9 cellular contexts compared by ENCODE assay signal in genomic region chr16:70703041-70703834, GRCh38. TPM values are rescaled to one million over a fixed set of nuclear protein-coding genes. Genes with fewer than 3 reads are reported as not detected.
DNase-seq lines count a peak whose midpoint lies in the region; ATAC-seq and TF ChIP-seq lines count a peak whose summit lies in the region.
"Had no signal": no experiment of that assay in that cellular context is flagged by ENCODE, and none has a peak within 500 bp of the region (broad histone marks: within the 10 kb centered on the region; RNA-seq: fewer than 3 reads in every experiment).

No MANE protein-coding gene starts in this region.

- H3K9me3 ChIP-seq in NT2/D1 (ENCODE audit: insufficient read depth, low read length) (no peaks in the 10 kb centered on the region), ovary (no peaks in the 10 kb centered on the region)

- no peak overlapping the region for H3K9ac ChIP-seq in NT2/D1 (ENCODE audit: insufficient read length, low read depth)

- peak; percentile 61 for DNase-seq in NT2/D1 (ENCODE audit: low read depth, low spot score)
- DNase-seq in fibroblast of mammary gland (ENCODE audit: low read depth), result peak; percentile 87
- DNase-seq in ovary, result peak in 3 of 5 donors; percentile 67 to 70 (median 67)
- no peak for DNase-seq in activated naive CD4-positive, alpha-beta T cell treated with anti-CD3 and anti-CD28 coated beads for 36 hours
- DNase-seq in stimulated activated CD8-positive, alpha-beta memory T cell treated with anti-CD3 and anti-CD28 coated beads, Interleukin-4, amount 100 ng/mL, for 48 hours, result no peak
- no peak for DNase-seq in HuH-7.5 (ENCODE audit: low spot score)

- no peak for ATAC-seq in HG03025 (IDR thresholded peaks at IDR 0.05; ENCODE audit: low FRiP score, unreplicated experiment)

- H3K4me1 ChIP-seq in NT2/D1 (ENCODE audit: insufficient read depth, insufficient read length), result peaks cover 51% of the 10 kb centered on the region
- H3K4me1 ChIP-seq in ovary (ENCODE audit: insufficient read depth), result peaks cover 25% of the 10 kb centered on the region

- intact Hi-C loops in ovary (cut with DNase I), result no loop called here
- intact Hi-C loops in activated naive CD4-positive, alpha-beta T cell treated with anti-CD3 and anti-CD28 coated beads for 36 hours (cut with micrococcal nuclease), result no loop called here

- H3K36me3 ChIP-seq in NT2/D1 (ENCODE audit: insufficient read depth, insufficient read length, low read length), result peaks cover 18% of the 10 kb centered on the region
- no peaks in the 10 kb centered on the region for H3K36me3 ChIP-seq in ovary

- H3K36me3 Mint-ChIP-seq in activated naive CD4-positive, alpha-beta T cell treated with anti-CD3 and anti-CD28 coated beads for 36 hours (ENCODE audit: low read depth), result peaks cover 3% of the 10 kb centered on the region

- H3K4me3 Mint-ChIP-seq in activated naive CD4-positive, alpha-beta T cell treated with anti-CD3 and anti-CD28 coated beads for 36 hours, result no peak overlapping the region

- no peak for TF ChIP-seq EP300 in ovary (IDR thresholded peaks at IDR 0.05)

- no peak overlapping the region for H3K27ac Mint-ChIP-seq in activated naive CD4-positive, alpha-beta T cell treated with anti-CD3 and anti-CD28 coated beads for 36 hours

- peak; percentile 1 for TF ChIP-seq POLR2A in ovary (IDR thresholded peaks at IDR 0.05)

- CTCF ChIA-PET in activated naive CD4-positive, alpha-beta T cell treated with anti-CD3 and anti-CD28 coated beads for 36 hours (lab: Charles Lee), result no interaction called here

- peaks cover 3% of the 10 kb centered on the region for H3K4me1 Mint-ChIP-seq in activated naive CD4-positive, alpha-beta T cell treated with anti-CD3 and anti-CD28 coated beads for 36 hours (ENCODE audit: low read depth)

- TF ChIP-seq CTCF in C4-2B (conservative IDR thresholded peaks at IDR 0.05) (no peak), fibroblast of mammary gland (conservative IDR thresholded peaks at IDR 0.05; ENCODE audit: control insufficient read depth, insufficient read depth, low read depth, low read length) (peak; percentile 30), ovary (IDR thresholded peaks at IDR 0.05) (peak in 2 of 3 donors; percentile 28 to 41)

- H3K4me3 ChIP-seq in NT2/D1 (ENCODE audit: insufficient read length, low read depth) (no peak overlapping the region), fibroblast of mammary gland (ENCODE audit: control insufficient read depth, low read depth, low read length) (no peak overlapping the region), ovary (no peak overlapping the region)

- no peaks in the 10 kb centered on the region for H3K27me3 Mint-ChIP-seq in activated naive CD4-positive, alpha-beta T cell treated with anti-CD3 and anti-CD28 coated beads for 36 hours (ENCODE audit: low read depth)

- WGBS in ovary, 3 donors, result 26 to 34% (median 33%) methylated on average over 16 of the region's 16 CpGs

- no peaks in the 10 kb centered on the region for H3K9me3 Mint-ChIP-seq in activated naive CD4-positive, alpha-beta T cell treated with anti-CD3 and anti-CD28 coated beads for 36 hours

- no peaks in the 10 kb centered on the region for H3K27me3 ChIP-seq in NT2/D1 (ENCODE audit: insufficient read depth, insufficient read length)
- H3K27me3 ChIP-seq in ovary, result no peaks in the 10 kb centered on the region

- 0 out of 2 replicates have a peak overlapping the region, but pooled peaks have one; percentile 3 for H3K27ac ChIP-seq in C4-2B
- H3K27ac ChIP-seq in ovary, result peak overlapping the region; percentile 3 to 66
- H3K27ac ChIP-seq: VCaP had no signal

RNA-seq across cellular contexts. Expression of gene MTSS2, which starts 17.4 kb away (rescaled TPM):
- total RNA-seq in ovary, result 10 to 100 TPM; 19.6 to 93.5 (median 40.2) TPM
- 10 to 100 TPM in 1 of 2 donors, 1 to 10 TPM in 1; 8.4 to 52.5 TPM for polyA plus RNA-seq in ovary
- total RNA-seq in activated naive CD4-positive, alpha-beta T cell treated with anti-CD3 and anti-CD28 coated beads for 36 hours, result 1 to 10 TPM; 2.0 TPM

RNA-seq across cellular contexts. Expression of gene IL34, which starts 56.9 kb away (rescaled TPM):
- total RNA-seq in ovary, result 1 to 10 TPM in 6 of 7 donors, under 1 TPM in 1; 0.91 to 4.0 (median 1.9) TPM
- polyA plus RNA-seq in ovary, result 1 to 10 TPM in 1 of 2 donors, under 1 TPM in 1; 0.88 to 1.8 TPM
- total RNA-seq in activated naive CD4-positive, alpha-beta T cell treated with anti-CD3 and anti-CD28 coated beads for 36 hours, result not detected

Comparison
In these comparisons a context has a peak if more than half of its experiments do, and no peak if none do; other contexts are left out.
1. DNase-seq: peak in NT2/D1 (single experiment), fibroblast of mammary gland (single experiment) and ovary (3 of 5); none in activated naive CD4-positive, alpha-beta T cell treated with anti-CD3 and anti-CD28 coated beads for 36 hours (single experiment), stimulated activated CD8-positive, alpha-beta memory T cell treated with anti-CD3 and anti-CD28 coated beads, Interleukin-4, amount 100 ng/mL, for 48 hours (single experiment) and HuH-7.5 (single experiment).
2. RNA of gene MTSS2, which starts 17.4 kb away (total RNA-seq): 19.6 to 93.5 TPM in ovary; 2.0 TPM in activated naive CD4-positive, alpha-beta T cell treated with anti-CD3 and anti-CD28 coated beads for 36 hours; every median in the first group is over 4 times any median in the second.